In the genomic region with DNA sequence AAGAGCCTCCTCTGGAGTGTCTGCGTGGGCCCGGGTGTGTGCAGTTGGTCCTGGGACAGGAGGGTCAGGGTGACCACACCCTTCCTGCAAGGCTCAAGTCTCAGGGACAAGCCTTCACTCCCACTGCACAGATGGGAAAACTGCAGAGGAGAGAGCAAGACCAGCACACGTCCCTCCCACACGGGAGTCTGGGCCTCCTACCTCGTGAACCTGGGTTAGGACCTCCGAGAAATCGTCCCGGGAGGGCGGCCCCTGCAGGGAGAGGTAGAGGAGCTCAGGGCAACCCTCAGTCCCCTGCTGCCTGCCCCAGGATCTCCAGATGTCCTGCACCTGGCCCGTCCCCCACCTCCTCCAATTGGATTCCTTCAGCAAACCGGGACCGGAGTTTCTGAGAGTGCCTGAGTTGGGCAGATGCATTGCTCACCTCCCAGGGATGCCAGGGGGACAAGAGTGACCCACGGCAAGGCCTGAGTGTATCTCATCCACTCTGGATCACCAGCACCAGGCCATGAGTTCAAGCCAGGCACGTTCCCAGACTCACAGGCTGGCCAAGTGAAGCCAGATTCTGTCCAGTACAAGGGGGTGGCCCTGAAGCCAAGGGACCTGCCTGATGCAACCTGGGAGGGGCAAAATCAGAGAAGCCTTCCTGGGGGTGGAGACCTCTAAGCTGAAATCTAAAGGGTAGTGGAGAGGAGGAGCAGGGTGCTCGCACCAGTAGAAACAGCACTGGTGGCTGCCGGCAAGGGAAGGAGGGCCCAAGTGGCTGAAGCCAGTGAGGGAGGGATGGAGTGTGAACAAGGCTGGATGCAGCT, we compare ENCODE assay signal across 13 cellular contexts. TPM values are rescaled to one million over a fixed set of nuclear protein-coding genes. Genes with fewer than 3 reads are reported as not detected.
A peak's percentile ranks its signal among the peaks of the same experiment; 100 is the strongest.
DNase-seq lines count a peak whose midpoint lies in the region; ATAC-seq and TF ChIP-seq lines count a peak whose summit lies in the region.
"Had no signal": no experiment of that assay in that cellular context is flagged by ENCODE, and none has a peak within 500 bp of the region (broad histone marks: within the 10 kb centered on the region; RNA-seq: fewer than 3 reads in every experiment).

No MANE protein-coding gene starts in this region.

- no peak overlapping the region for H4K5ac ChIP-seq in H9 (ENCODE audit: insufficient read length, low read depth, low read length)

- no peak for DNase-seq in CD4-positive, alpha-beta T cell
- peak; percentile 55 for DNase-seq in H9
- no peak for DNase-seq in activated T-helper 2 cell treated with anti-CD3 and anti-CD28 coated beads, Interferon-gamma antibody, Interleukin-2, Interleukin-4, amounts not matched to agents 10 μg/mL and 5 μg/mL and 100 μg/mL, durations not matched to agents 14 hours and 24 hours and 36 hours (ENCODE audit: low spot score)
- DNase-seq in memory B cell (ENCODE audit: low spot score in 2 of 2), result no peak
- DNase-seq in inferior parietal cortex (ENCODE audit: extremely low spot score), result no peak
- DNase-seq in activated CD4-positive, alpha-beta T cell treated with anti-CD3 and anti-CD28 coated beads for 4 hours, result no peak
- DNase-seq: adrenal gland; DMS153; NCI-H1436 treated with DMSO at 0.1 percent for 48 hours; stimulated activated CD4-positive, alpha-beta T cell treated with anti-CD3 and anti-CD28 coated beads, Interleukin-4, amount 100 ng/mL, for 24 hours had no signal

- H3K4me1 Mint-ChIP-seq in CD4-positive, alpha-beta T cell (ENCODE audit: low read depth), result peaks cover 34% of the 10 kb centered on the region
- H3K4me1 Mint-ChIP-seq in H9 (peaks cover 21 to 34% of the 10 kb centered on the region in 2 experiments), memory B cell (peaks cover 13% of the 10 kb centered on the region)
- H3K4me1 Mint-ChIP-seq in activated T-helper 2 cell treated with anti-CD3 and anti-CD28 coated beads, Interferon-gamma antibody, Interleukin-2, Interleukin-4, amounts not matched to agents 10 μg/mL and 5 μg/mL and 100 μg/mL, durations not matched to agents 14 hours and 24 hours and 36 hours (ENCODE audit: low read depth), result peaks cover 20% of the 10 kb centered on the region

- H3K27me3 ChIP-seq in CD4-positive, alpha-beta T cell (ENCODE audit: control insufficient read depth, insufficient read depth, low read length), result no peaks in the 10 kb centered on the region
- no peaks in the 10 kb centered on the region for H3K27me3 ChIP-seq in H9 (ENCODE audit: insufficient read depth, low read length)

- no peak overlapping the region for H3K4ac ChIP-seq in H9 (ENCODE audit: low read depth, low read length)

- H3K27ac ChIP-seq in CD4-positive, alpha-beta T cell (ENCODE audit: low read depth, low read length), result no peak overlapping the region
- no peak overlapping the region for H3K27ac ChIP-seq in H9 (ENCODE audit: insufficient read length, low read depth, low read length)
- H3K27ac ChIP-seq: adrenal gland, thoracic aorta had no signal

- no peak overlapping the region for H3K9ac ChIP-seq in H9 (ENCODE audit: extremely low read depth, insufficient read length, low read length)

- no peak overlapping the region for H4K91ac ChIP-seq in H9 (ENCODE audit: insufficient read length, low read depth, low read length)

- H2BK20ac ChIP-seq in H9 (ENCODE audit: low read depth, low read length, poor library complexity, severe bottlenecking), result no peak overlapping the region

- no peak overlapping the region for H3K56ac ChIP-seq in H9 (ENCODE audit: insufficient read length, low read depth, low read length)

- no peak overlapping the region for H2BK5ac ChIP-seq in H9 (ENCODE audit: insufficient read length, low read length)

- ATAC-seq in CD4-positive, alpha-beta T cell (ENCODE audit: poor library complexity), result no peak
- ATAC-seq in memory B cell (ENCODE audit: low read depth) (no peak), GM18868 (IDR thresholded peaks at IDR 0.05; ENCODE audit: unreplicated experiment) (no peak), HG03521 (IDR thresholded peaks at IDR 0.05; ENCODE audit: unreplicated experiment) (no peak)

- H4K20me1 ChIP-seq in H9 (ENCODE audit: control insufficient read depth, insufficient read depth, insufficient read length), result no peaks in the 10 kb centered on the region

- peak overlapping the region; percentile 93 for H3K4me2 ChIP-seq in H9 (ENCODE audit: insufficient read depth, insufficient read length, low read length)

- H2AK5ac ChIP-seq in H9 (ENCODE audit: insufficient read length, low read length), result no peak overlapping the region

- H3K23ac ChIP-seq in H9 (ENCODE audit: insufficient read length, low read depth, low read length), result no peak overlapping the region

- H3K79me1 ChIP-seq in H9 (ENCODE audit: insufficient read depth, low read depth, low read length, poor library complexity, severe bottlenecking), result no peaks in the 10 kb centered on the region

- no peak overlapping the region for H3T11ph ChIP-seq in H9 (ENCODE audit: low read length)

- H3K9me3 ChIP-seq in CD4-positive, alpha-beta T cell (ENCODE audit: control insufficient read depth, low read length), result no peaks in the 10 kb centered on the region
- H3K9me3 ChIP-seq in H9 (ENCODE audit: control insufficient read depth, low read depth, low read length), result no peaks in the 10 kb centered on the region
- H3K9me3 ChIP-seq: adrenal gland, thoracic aorta had no signal

- H3K4me3 Mint-ChIP-seq in CD4-positive, alpha-beta T cell, result peak overlapping the region; percentile 23
- peak overlapping the region; percentile 39 to 97; a peak in 4 of 5 replicates for H3K4me3 Mint-ChIP-seq in H9
- peak overlapping the region; percentile 38 for H3K4me3 Mint-ChIP-seq in activated T-helper 2 cell treated with anti-CD3 and anti-CD28 coated beads, Interferon-gamma antibody, Interleukin-2, Interleukin-4, amounts not matched to agents 10 μg/mL and 5 μg/mL and 100 μg/mL, durations not matched to agents 14 hours and 24 hours and 36 hours (ENCODE audit: low read depth)
- peak overlapping the region; percentile 57 for H3K4me3 Mint-ChIP-seq in memory B cell

- peaks cover 2% of the 10 kb centered on the region; the same call in 1 of the 2 replicates for H3K4me1 ChIP-seq in H9 (ENCODE audit: insufficient read depth, low read length)

- no peak overlapping the region for H3K18ac ChIP-seq in H9 (ENCODE audit: insufficient read length, low read depth, low read length)

- intact Hi-C loops in CD4-positive, alpha-beta T cell (cut with DNase I, micrococcal nuclease), result no loop called here
- intact Hi-C loops in activated T-helper 2 cell treated with anti-CD3 and anti-CD28 coated beads, Interferon-gamma antibody, Interleukin-2, Interleukin-4, amounts not matched to agents 10 μg/mL and 5 μg/mL and 100 μg/mL, durations not matched to agents 14 hours and 24 hours and 36 hours (cut with micrococcal nuclease), result no loop called here

- no peak overlapping the region for H2BK12ac ChIP-seq in H9 (ENCODE audit: insufficient read length, low read depth, low read length)

- H3K14ac ChIP-seq in H9 (ENCODE audit: insufficient read depth, low read length), result peak overlapping the region; percentile 4; the same call in 1 of the 2 replicates

- H3K36me3 Mint-ChIP-seq in CD4-positive, alpha-beta T cell (ENCODE audit: low read depth), result no peaks in the 10 kb centered on the region
- H3K36me3 Mint-ChIP-seq in H9 (ENCODE audit: insufficient read depth in 1 of 3, low read depth in 3 of 3), result peaks cover 2 to 6% (median 6%) of the 10 kb centered on the region in 3 experiments; a peak in 5 of 7 replicates
- peaks cover 5% of the 10 kb centered on the region for H3K36me3 Mint-ChIP-seq in activated T-helper 2 cell treated with anti-CD3 and anti-CD28 coated beads, Interferon-gamma antibody, Interleukin-2, Interleukin-4, amounts not matched to agents 10 μg/mL and 5 μg/mL and 100 μg/mL, durations not matched to agents 14 hours and 24 hours and 36 hours (ENCODE audit: low read depth)
- peaks cover 3% of the 10 kb centered on the region for H3K36me3 Mint-ChIP-seq in memory B cell

- no peak for TF ChIP-seq CTCF in CD4-positive, alpha-beta T cell (IDR thresholded peaks at IDR 0.05)
- no peak for TF ChIP-seq CTCF in H9 (conservative IDR thresholded peaks at IDR 0.05)

- H3K27ac Mint-ChIP-seq in CD4-positive, alpha-beta T cell, result no peak overlapping the region
- H3K27ac Mint-ChIP-seq in H9 (peak overlapping the region in 1 of 3 experiments; percentile 72; a peak in 3 of 7 replicates), memory B cell (no peak overlapping the region)
- H3K27ac Mint-ChIP-seq in activated T-helper 2 cell treated with anti-CD3 and anti-CD28 coated beads, Interferon-gamma antibody, Interleukin-2, Interleukin-4, amounts not matched to agents 10 μg/mL and 5 μg/mL and 100 μg/mL, durations not matched to agents 14 hours and 24 hours and 36 hours, result no peak overlapping the region

- no peak overlapping the region for H2BK120ac ChIP-seq in H9 (ENCODE audit: low read depth, low read length, poor library complexity, severe bottlenecking)

- H3K79me2 ChIP-seq in H9 (ENCODE audit: insufficient read depth, low read length), result no peaks in the 10 kb centered on the region

- CTCF ChIA-PET in CD4-positive, alpha-beta T cell (lab: Charles Lee), result interaction anchor here (0.9 to 1.4 kb wide), 3 partner anchors 14 to 193 kb away, joined by 3 to 4 read pairs (median 3); partner anchors contain the start of gene TOR2A

- no peak overlapping the region for H2BK15ac ChIP-seq in H9 (ENCODE audit: low read depth, low read length)

- H3K23me2 ChIP-seq in H9 (ENCODE audit: insufficient read length, low read depth, low read length, poor library complexity, severe bottlenecking), result peaks cover 16% of the 10 kb centered on the region

- POLR2A ChIA-PET in CD4-positive, alpha-beta T cell (lab: Charles Lee), result interaction anchor here (0.6 kb wide), 1 partner anchor 76 kb away, joined by 3 read pairs; no protein-coding TSS in a partner anchor

- no peak overlapping the region for H2AFZ ChIP-seq in H9 (ENCODE audit: low read length)

- no peak overlapping the region for H4K8ac ChIP-seq in H9 (replicated peaks; ENCODE audit: insufficient read length, low read depth, low read length)

- no CpG with 5 or more reads among the region's 16 CpGs for WGBS in H9 (ENCODE audit: extremely low coverage, insufficient read length, low lambda C conversion rate)

- H3K27me3 Mint-ChIP-seq in CD4-positive, alpha-beta T cell, result peaks cover 4% of the 10 kb centered on the region
- H3K27me3 Mint-ChIP-seq in H9 (ENCODE audit: low read depth) (peaks cover 30% of the 10 kb centered on the region), memory B cell (peaks cover 3% of the 10 kb centered on the region)
- peaks cover 19% of the 10 kb centered on the region for H3K27me3 Mint-ChIP-seq in activated T-helper 2 cell treated with anti-CD3 and anti-CD28 coated beads, Interferon-gamma antibody, Interleukin-2, Interleukin-4, amounts not matched to agents 10 μg/mL and 5 μg/mL and 100 μg/mL, durations not matched to agents 14 hours and 24 hours and 36 hours (ENCODE audit: low read depth)

- no peaks in the 10 kb centered on the region for H3K9me3 Mint-ChIP-seq in CD4-positive, alpha-beta T cell
- H3K9me3 Mint-ChIP-seq in H9 (no peaks in the 10 kb centered on the region), memory B cell (no peaks in the 10 kb centered on the region)
- no peaks in the 10 kb centered on the region for H3K9me3 Mint-ChIP-seq in activated T-helper 2 cell treated with anti-CD3 and anti-CD28 coated beads, Interferon-gamma antibody, Interleukin-2, Interleukin-4, amounts not matched to agents 10 μg/mL and 5 μg/mL and 100 μg/mL, durations not matched to agents 14 hours and 24 hours and 36 hours

RNA-seq across cellular contexts. Expression of gene PIP5KL1, which starts 2.1 kb away (rescaled TPM):
- 1 to 10 TPM; 2.9 to 3.3 TPM for total RNA-seq in CD4-positive, alpha-beta T cell
- total RNA-seq in H9 (2021), result 9.0 and 11.6 TPM in 2 replicates
- total RNA-seq in activated T-helper 2 cell treated with anti-CD3 and anti-CD28 coated beads, Interferon-gamma antibody, Interleukin-2, Interleukin-4, amounts not matched to agents 10 μg/mL and 5 μg/mL and 100 μg/mL, durations not matched to agents 14 hours and 24 hours and 36 hours, result 1.4 and 3.4 TPM in 2 replicates

RNA-seq across cellular contexts. Expression of gene DPM2, which starts 9.2 kb away (rescaled TPM):
- total RNA-seq in CD4-positive, alpha-beta T cell, result 10 to 100 TPM; 41.7 to 47.6 TPM
- 44.7 and 46.1 TPM in 2 replicates for total RNA-seq in H9 (2021)
- total RNA-seq in activated T-helper 2 cell treated with anti-CD3 and anti-CD28 coated beads, Interferon-gamma antibody, Interleukin-2, Interleukin-4, amounts not matched to agents 10 μg/mL and 5 μg/mL and 100 μg/mL, durations not matched to agents 14 hours and 24 hours and 36 hours, result 55.7 and 57.4 TPM in 2 replicates

RNA-seq across cellular contexts. Expression of gene ST6GALNAC4, which starts 11.6 kb away (rescaled TPM):
- 10 to 100 TPM; 28.7 to 30.2 TPM for total RNA-seq in CD4-positive, alpha-beta T cell
- total RNA-seq in H9 (2021), result 15.4 and 16.5 TPM in 2 replicates
- 25.6 and 28.7 TPM in 2 replicates for total RNA-seq in activated T-helper 2 cell treated with anti-CD3 and anti-CD28 coated beads, Interferon-gamma antibody, Interleukin-2, Interleukin-4, amounts not matched to agents 10 μg/mL and 5 μg/mL and 100 μg/mL, durations not matched to agents 14 hours and 24 hours and 36 hours

RNA-seq across cellular contexts. Expression of gene ST6GALNAC6, which starts 29.0 kb away (rescaled TPM):
- 10 to 100 TPM; 93.1 to 97.5 TPM for total RNA-seq in CD4-positive, alpha-beta T cell
- total RNA-seq in H9 (2021), result 29.8 and 30.2 TPM in 2 replicates
- 60.3 and 60.7 TPM in 2 replicates for total RNA-seq in activated T-helper 2 cell treated with anti-CD3 and anti-CD28 coated beads, Interferon-gamma antibody, Interleukin-2, Interleukin-4, amounts not matched to agents 10 μg/mL and 5 μg/mL and 100 μg/mL, durations not matched to agents 14 hours and 24 hours and 36 hours

RNA-seq across cellular contexts. Expression of gene AK1, which starts 51.0 kb away (rescaled TPM):
- total RNA-seq in CD4-positive, alpha-beta T cell, result 10 to 100 TPM; 46.7 to 52.6 TPM
- 31.6 and 41.9 TPM in 2 replicates for total RNA-seq in H9 (2021)
- 19.6 and 21.0 TPM in 2 replicates for total RNA-seq in activated T-helper 2 cell treated with anti-CD3 and anti-CD28 coated beads, Interferon-gamma antibody, Interleukin-2, Interleukin-4, amounts not matched to agents 10 μg/mL and 5 μg/mL and 100 μg/mL, durations not matched to agents 14 hours and 24 hours and 36 hours
